In the genomic region with DNA sequence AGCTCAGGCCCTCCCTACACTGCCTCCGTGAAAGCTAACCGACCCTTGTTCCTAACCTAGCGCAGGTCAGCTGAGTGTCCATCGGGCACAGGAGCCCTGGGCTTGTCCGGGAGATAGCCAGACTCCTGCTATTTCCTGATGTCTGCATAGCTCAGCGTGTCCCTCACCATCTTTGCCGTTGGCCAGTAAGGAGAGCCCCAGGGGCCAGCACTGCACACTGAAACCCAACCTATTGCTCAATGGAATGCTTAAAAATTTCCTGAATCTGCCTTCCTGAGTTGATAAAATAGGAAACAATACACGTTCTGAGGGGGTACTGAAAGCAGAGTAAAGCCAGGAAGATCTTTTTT, we compare ENCODE assay signal across 8 cellular contexts. TPM values are rescaled to one million over a fixed set of nuclear protein-coding genes. Genes with fewer than 3 reads are reported as not detected.
DNase-seq lines count a peak whose midpoint lies in the region; ATAC-seq and TF ChIP-seq lines count a peak whose summit lies in the region.

No MANE protein-coding gene starts in this region.

- peak in 1 of 2 donors; percentile 4 for ATAC-seq in lower lobe of right lung
- ATAC-seq in GM21447 (IDR thresholded peaks at IDR 0.05; ENCODE audit: unreplicated experiment) = no peak

- H3K4me3 Mint-ChIP-seq in HFFc6 = peak overlapping the region; percentile 89

- H3K9me3 Mint-ChIP-seq in HFFc6 = no peaks in the 10 kb centered on the region

- no peak for TF ChIP-seq CTCF in HFFc6 (IDR thresholded peaks at IDR 0.05)
- no peak for TF ChIP-seq CTCF in lower lobe of right lung (IDR thresholded peaks at IDR 0.05)
- TF ChIP-seq CTCF in testis (IDR thresholded peaks at IDR 0.05) = no peak

- no peaks in the 10 kb centered on the region for H3K9me3 ChIP-seq in lower lobe of right lung
- H3K9me3 ChIP-seq in testis = no peaks in the 10 kb centered on the region

- intact Hi-C loops in lower lobe of right lung (cut with DNase I) = no loop called here
- intact Hi-C loops in testis (cut with DNase I; ENCODE audit: low total_unique reads) = no loop called here

- DNase-seq in A172 (ENCODE audit: low spot score) (peak; percentile 60), HFFc6 (no peak), lower lobe of right lung (no peak), testis (no peak), D341Med (ENCODE audit: low spot score) (no peak), NCI-H2107 treated with DMSO at 0.1 percent for 48 hours (lab: John Stamatoyannopoulos, UW; ENCODE audit: unreplicated experiment) (no peak)

- H3K36me3 Mint-ChIP-seq in HFFc6 (ENCODE audit: low read depth) = peaks cover 37% of the 10 kb centered on the region

- H3K27ac Mint-ChIP-seq in HFFc6 = peak overlapping the region; percentile 91

- H3K4me1 ChIP-seq in lower lobe of right lung = peaks cover 65% of the 10 kb centered on the region
- H3K4me1 ChIP-seq in testis = no peaks in the 10 kb centered on the region

- 19 to 46% (median 23%) methylated on average over 8 of the region's 8 CpGs for WGBS in adipose tissue, 3 donors
- 38 to 47% methylated on average over 4 to 8 of the region's 8 CpGs for WGBS in testis, 2 donors

- no peaks in the 10 kb centered on the region for H3K27me3 ChIP-seq in lower lobe of right lung (ENCODE audit: low read depth)
- no peaks in the 10 kb centered on the region for H3K27me3 ChIP-seq in testis

- H3K4me3 ChIP-seq in lower lobe of right lung = peak overlapping the region; percentile 53
- H3K4me3 ChIP-seq in testis = no peak overlapping the region

- H3K27me3 Mint-ChIP-seq in HFFc6 (ENCODE audit: insufficient read depth) = no peaks in the 10 kb centered on the region

- H3K36me3 ChIP-seq in lower lobe of right lung (no peaks in the 10 kb centered on the region), testis (ENCODE audit: low read depth, missing control alignments) (no peaks in the 10 kb centered on the region)

- TF ChIP-seq POLR2A in testis (IDR thresholded peaks at IDR 0.05) = no peak

- H3K4me1 Mint-ChIP-seq in HFFc6 (ENCODE audit: low read depth) = peaks cover 85% of the 10 kb centered on the region

- peak overlapping the region; percentile 29 for H3K27ac ChIP-seq in adipose tissue (ENCODE audit: low read depth, low read length)
- peak overlapping the region; percentile 76 for H3K27ac ChIP-seq in lower lobe of right lung
- H3K27ac ChIP-seq in testis = no peak overlapping the region

RNA-seq across cellular contexts. Expression of gene RUNX1, which starts 2.2 kb away (rescaled TPM):
- 38.2 and 48.1 TPM in 2 replicates for total RNA-seq in A172 (2014; rRNA removed; shearing (Covaris generic))
- total RNA-seq in HFFc6 (2021; fragmentation: NEBNext Ultra II Directional; extraction: Animal tissue kit (Norgen Biotek cat#: 25700)) = 10 to 100 TPM; 57.4 to 78.9 (median 61.3) TPM
- polyA plus RNA-seq in adipose tissue = 10 to 100 TPM in 2 of 3 donors, 1 to 10 TPM in 1; 1.2 to 38.1 (median 10.8) TPM
- 110 TPM for total RNA-seq in lower lobe of right lung
- 10 to 100 TPM; 24.3 to 28.7 TPM for total RNA-seq in testis
- 11.1 TPM for polyA plus RNA-seq in testis (ENCODE audit: insufficient read depth, low read depth, low replicate concordance)

Comparison
In these comparisons a context has a peak if more than half of its experiments do, and no peak if none do; other contexts are left out.
1. H3K27ac ChIP-seq: peak in adipose tissue (single experiment) and lower lobe of right lung (single experiment); none in testis (0 of 2).